19 cellular contexts compared by ENCODE assay signal in the genomic region with DNA sequence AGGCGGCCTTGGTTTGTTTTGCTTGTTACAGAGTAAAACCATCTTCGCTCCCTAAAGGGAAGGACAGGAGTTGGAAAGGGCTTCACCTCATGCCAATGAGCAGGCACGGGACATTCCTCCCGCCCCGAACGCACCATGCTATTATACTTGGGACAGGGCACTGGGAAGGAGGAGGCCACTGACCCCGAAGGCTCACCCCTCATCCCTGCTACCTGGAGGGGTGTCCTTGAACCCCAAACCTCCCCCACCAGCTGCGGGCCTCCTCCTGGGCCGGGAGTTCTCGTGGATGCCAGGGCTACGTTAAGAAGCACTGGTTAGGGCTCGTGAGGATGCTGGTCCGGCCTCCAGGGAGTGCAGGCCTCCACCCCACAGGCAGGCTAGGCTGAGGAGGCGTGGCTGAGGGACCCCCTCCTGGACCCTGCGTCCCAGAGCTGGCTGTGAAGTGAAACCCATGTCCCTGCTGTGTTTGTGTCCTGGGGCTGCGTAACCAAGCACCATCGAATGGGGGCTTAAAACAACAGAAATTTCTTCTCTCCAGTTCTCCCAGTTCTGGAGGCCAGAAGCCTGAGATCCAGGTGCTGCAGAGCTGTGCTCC.
"Had no signal": no experiment of that assay in that cellular context is flagged by ENCODE, and none has a peak within 500 bp of the region (broad histone marks: within the 10 kb centered on the region; RNA-seq: fewer than 3 reads in every experiment).

No MANE protein-coding gene starts in this region.

- H3K27ac Mint-ChIP-seq: activated CD4-positive, alpha-beta memory T cell treated with anti-CD3 and anti-CD28 coated beads for 36 hours; activated naive CD8-positive, alpha-beta T cell treated with anti-CD3 and anti-CD28 coated beads, Interleukin-2, amount 50 U/mL, for 24 hours; WTC11 had no signal

- ATAC-seq: activated naive CD8-positive, alpha-beta T cell treated with anti-CD3 and anti-CD28 coated beads, Interleukin-2, amount 50 U/mL, for 24 hours; body of pancreas; esophagus mucosa; stimulated activated naive CD8-positive, alpha-beta T cell treated with anti-CD3 and anti-CD28 coated beads, Interleukin-15, Interleukin-2, amounts not matched to agents 100 U/mL and 50 U/mL, for 24 hours; WTC11 had no signal

- H3K4me3 Mint-ChIP-seq: activated CD4-positive, alpha-beta memory T cell treated with anti-CD3 and anti-CD28 coated beads for 36 hours; activated naive CD8-positive, alpha-beta T cell treated with anti-CD3 and anti-CD28 coated beads, Interleukin-2, amount 50 U/mL, for 24 hours; nephron; WTC11 had no signal

- H3K4me3 ChIP-seq: body of pancreas, left ventricle myocardium inferior, spleen had no signal

- H3K27ac ChIP-seq: body of pancreas, left ventricle myocardium inferior, spleen had no signal

- H3K36me3 ChIP-seq: left ventricle myocardium inferior had no signal

- DNase-seq: activated CD4-positive, alpha-beta memory T cell treated with anti-CD3 and anti-CD28 coated beads for 36 hours; activated gamma-delta T cell; activated naive CD4-positive, alpha-beta T cell treated with anti-CD3 and anti-CD28 coated beads, Interleukin-2, amount 50 U/mL, for 16 hours; activated naive CD8-positive, alpha-beta T cell treated with anti-CD3 and anti-CD28 coated beads, Interleukin-2, amount 50 U/mL, for 24 hours; anterior cingulate cortex; body of pancreas; dermis blood vessel endothelial cell; effector CD8-positive, alpha-beta T cell; foreskin melanocyte; hypothalamus; left ventricle myocardium inferior; mammary epithelial cell; spleen; stimulated activated CD4-positive, alpha-beta T cell treated with anti-CD3 and anti-CD28 coated beads, Interleukin-4, amount 100 ng/mL, for 1 hour; stimulated activated naive CD8-positive, alpha-beta T cell treated with anti-CD3 and anti-CD28 coated beads, Interleukin-15, Interleukin-2, amounts not matched to agents 100 U/mL and 50 U/mL, for 24 hours; T1000 had no signal

- H3K27me3 Mint-ChIP-seq: activated CD4-positive, alpha-beta memory T cell treated with anti-CD3 and anti-CD28 coated beads for 36 hours; activated naive CD8-positive, alpha-beta T cell treated with anti-CD3 and anti-CD28 coated beads, Interleukin-2, amount 50 U/mL, for 24 hours had no signal

- H3K9me3 Mint-ChIP-seq: activated CD4-positive, alpha-beta memory T cell treated with anti-CD3 and anti-CD28 coated beads for 36 hours; activated naive CD8-positive, alpha-beta T cell treated with anti-CD3 and anti-CD28 coated beads, Interleukin-2, amount 50 U/mL, for 24 hours; nephron; WTC11 had no signal

- H3K36me3 Mint-ChIP-seq: activated CD4-positive, alpha-beta memory T cell treated with anti-CD3 and anti-CD28 coated beads for 36 hours; WTC11 had no signal

- H3K9me3 ChIP-seq: body of pancreas, left ventricle myocardium inferior, spleen had no signal

- H3K27me3 ChIP-seq: body of pancreas had no signal
